1 cellular context compared by ENCODE assay signal in genomic region chr4:106320235-106320634, GRCh38.
TF ChIP-seq lines count a peak whose summit lies in the region.

No MANE protein-coding gene starts in this region.

TF ChIP-seq in HepG2, 621 proteins besides CTCF, POLR2A, EP300 and RAD21:
- TF ChIP-seq DRAP1 (CRISPR knock-in tag; IDR thresholded peaks at IDR 0.05) (no peak), RARA (CRISPR knock-in tag; IDR thresholded peaks at IDR 0.05) (peak; percentile 59), SRY (CRISPR knock-in tag; IDR thresholded peaks at IDR 0.05) (no peak), HNF4A (CRISPR knock-in tag; IDR thresholded peaks at IDR 0.05) (peak; percentile 40), KAT7 (CRISPR knock-in tag; IDR thresholded peaks at IDR 0.05; ENCODE audit: borderline replicate concordance) (no peak), HNRNPLL (IDR thresholded peaks at IDR 0.05; ENCODE audit: low read depth, low read length, poor library complexity, severe bottlenecking) (no peak), NBN (conservative IDR thresholded peaks at IDR 0.05) (no peak), TAF1 (CRISPR knock-in tag; IDR thresholded peaks at IDR 0.05) (no peak), RBFOX2 (IDR thresholded peaks at IDR 0.05; ENCODE audit: low read depth, low read length) (peak; percentile 23; the same call in 1 of the 2 replicates), SOX13 (IDR thresholded peaks at IDR 0.05) (no peak), SOX13 (CRISPR knock-in tag; conservative IDR thresholded peaks at IDR 0.05 in 1 of 2, IDR thresholded peaks at IDR 0.05 in 1 of 2) (0 out of 4 replicates have a peak, but pooled peaks of 1 of the 2 experiments have one; percentile 7), MTERF4 (CRISPR knock-in tag; IDR thresholded peaks at IDR 0.05) (no peak)
- TF ChIP-seq, protein P1, sequence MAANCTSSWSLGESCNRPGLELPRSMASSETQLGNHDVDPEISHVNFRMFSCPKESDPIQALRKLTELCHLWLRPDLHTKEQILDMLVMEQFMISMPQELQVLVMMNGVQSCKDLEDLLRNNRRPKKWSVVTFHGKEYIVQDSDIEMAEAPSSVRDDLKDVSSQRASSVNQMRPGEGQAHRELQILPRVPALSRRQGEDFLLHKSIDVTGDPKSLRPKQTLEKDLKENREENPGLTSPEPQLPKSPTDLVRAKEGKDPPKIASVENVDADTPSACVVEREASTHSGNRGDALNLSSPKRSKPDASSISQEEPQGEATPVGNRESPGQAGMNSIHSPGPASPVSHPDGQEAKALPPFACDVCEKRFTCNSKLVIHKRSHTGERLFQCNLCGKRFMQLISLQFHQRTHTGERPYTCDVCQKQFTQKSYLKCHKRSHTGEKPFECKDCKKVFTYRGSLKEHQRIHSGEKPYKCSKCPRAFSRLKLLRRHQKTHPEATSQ (CRISPR knock-in tag; IDR thresholded peaks at IDR 0.05; ENCODE audit: borderline replicate concordance) = no peak
- TF ChIP-seq, protein P2, sequence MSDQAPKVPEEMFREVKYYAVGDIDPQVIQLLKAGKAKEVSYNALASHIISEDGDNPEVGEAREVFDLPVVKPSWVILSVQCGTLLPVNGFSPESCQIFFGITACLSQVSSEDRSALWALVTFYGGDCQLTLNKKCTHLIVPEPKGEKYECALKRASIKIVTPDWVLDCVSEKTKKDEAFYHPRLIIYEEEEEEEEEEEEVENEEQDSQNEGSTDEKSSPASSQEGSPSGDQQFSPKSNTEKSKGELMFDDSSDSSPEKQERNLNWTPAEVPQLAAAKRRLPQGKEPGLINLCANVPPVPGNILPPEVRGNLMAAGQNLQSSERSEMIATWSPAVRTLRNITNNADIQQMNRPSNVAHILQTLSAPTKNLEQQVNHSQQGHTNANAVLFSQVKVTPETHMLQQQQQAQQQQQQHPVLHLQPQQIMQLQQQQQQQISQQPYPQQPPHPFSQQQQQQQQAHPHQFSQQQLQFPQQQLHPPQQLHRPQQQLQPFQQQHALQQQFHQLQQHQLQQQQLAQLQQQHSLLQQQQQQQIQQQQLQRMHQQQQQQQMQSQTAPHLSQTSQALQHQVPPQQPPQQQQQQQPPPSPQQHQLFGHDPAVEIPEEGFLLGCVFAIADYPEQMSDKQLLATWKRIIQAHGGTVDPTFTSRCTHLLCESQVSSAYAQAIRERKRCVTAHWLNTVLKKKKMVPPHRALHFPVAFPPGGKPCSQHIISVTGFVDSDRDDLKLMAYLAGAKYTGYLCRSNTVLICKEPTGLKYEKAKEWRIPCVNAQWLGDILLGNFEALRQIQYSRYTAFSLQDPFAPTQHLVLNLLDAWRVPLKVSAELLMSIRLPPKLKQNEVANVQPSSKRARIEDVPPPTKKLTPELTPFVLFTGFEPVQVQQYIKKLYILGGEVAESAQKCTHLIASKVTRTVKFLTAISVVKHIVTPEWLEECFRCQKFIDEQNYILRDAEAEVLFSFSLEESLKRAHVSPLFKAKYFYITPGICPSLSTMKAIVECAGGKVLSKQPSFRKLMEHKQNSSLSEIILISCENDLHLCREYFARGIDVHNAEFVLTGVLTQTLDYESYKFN (CRISPR knock-in tag; conservative IDR thresholded peaks at IDR 0.05) = 0 out of 2 replicates have a peak, but pooled peaks have one; percentile 20
